9 cellular contexts compared by ENCODE assay signal in the genomic region with DNA sequence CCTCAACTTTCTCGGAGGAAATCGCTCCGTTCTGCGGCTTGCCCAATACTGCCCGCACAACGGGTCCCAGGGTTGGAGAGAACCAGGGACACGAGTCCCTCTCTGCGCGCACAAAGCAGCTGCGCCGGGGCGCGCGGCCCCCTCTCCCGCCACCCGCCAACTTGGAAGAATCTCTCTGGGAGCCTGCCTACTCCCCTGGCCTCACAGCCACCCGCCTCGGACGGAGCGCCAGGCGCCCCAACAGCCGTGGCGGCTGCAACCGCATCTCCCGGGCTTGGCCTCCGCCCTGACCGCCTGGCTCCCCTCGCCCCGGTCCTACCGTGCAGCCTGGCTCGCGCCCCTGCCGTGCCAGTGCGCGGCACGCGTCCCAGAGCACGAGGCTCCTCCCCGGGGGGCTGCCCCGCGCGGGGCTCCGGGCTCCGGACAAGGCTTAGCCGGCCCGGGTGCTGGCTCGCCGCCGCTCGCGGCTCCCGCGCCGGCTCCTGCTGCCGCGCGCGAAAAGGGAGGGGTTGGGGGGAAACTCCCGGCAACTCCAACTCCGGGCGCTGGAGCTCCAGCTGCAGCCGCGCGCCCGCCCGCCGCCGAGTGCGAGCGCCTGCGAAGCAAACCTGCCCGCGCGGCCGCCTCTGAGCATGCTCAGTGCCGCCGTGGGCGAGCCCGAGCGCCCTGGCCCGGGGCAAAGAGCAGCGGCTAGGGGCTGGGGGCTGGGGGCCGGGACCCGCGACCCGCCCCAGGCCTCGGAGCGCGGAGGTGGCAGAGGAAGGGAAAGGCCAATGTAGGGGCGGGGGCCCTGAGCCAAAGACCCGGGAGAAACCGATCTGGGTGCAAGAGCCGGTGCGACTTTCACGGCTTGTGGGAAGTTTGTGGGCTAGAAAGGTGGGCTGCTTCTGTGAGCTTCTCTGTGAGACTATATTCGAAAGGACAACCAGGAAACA. TPM values are rescaled to one million over a fixed set of nuclear protein-coding genes. Genes with fewer than 3 reads are reported as not detected.
DNase-seq lines count a peak whose midpoint lies in the region; ATAC-seq, FAIRE-seq and TF ChIP-seq lines count a peak whose summit lies in the region.
"Had no signal": no experiment of that assay in that cellular context is flagged by ENCODE, and none has a peak within 500 bp of the region (broad histone marks: within the 10 kb centered on the region; RNA-seq: fewer than 3 reads in every experiment).

STXBP6 (minus strand) TSS at position 589 of the 935 bp plus-strand sequence. CDS start 75,329 bp downstream, outside the sequence.

- H3K36me3 Mint-ChIP-seq in activated T-cell treated with anti-CD3 and anti-CD28 coated beads, Interleukin-2, amount 50 U/mL, for 24 hours (ENCODE audit: low read depth), result no peaks in the 10 kb centered on the region
- no peaks in the 10 kb centered on the region for H3K36me3 Mint-ChIP-seq in stimulated activated naive B cell treated with anti-CD40 and anti-IgM and Interleukin-4, amounts not matched to agents 10 μg/mL and 1 μg/mL and 100 μg/mL, for 72 hours

- H3K4me2 ChIP-seq in HepG2 (ENCODE audit: low read depth, low read length), result peak within 1 kb of the TSS; percentile 84

- CTCF ChIA-PET in HepG2 (lab: Yijun Ruan, JAX; ENCODE audit: low intra/inter-chr PET ratio, low total read pairs), result interaction anchor here (1.6 kb wide), 1 partner anchor 244 kb away, joined by 7 read pairs; no protein-coding TSS in a partner anchor

- H3K4me1 ChIP-seq in ectodermal cell (ENCODE audit: control insufficient read depth, insufficient read depth, low read length) (no peaks in the 10 kb centered on the region), HepG2 (ENCODE audit: insufficient read depth, low read length) (peaks cover 41% of the 10 kb centered on the region)

- peaks cover 60% of the 10 kb centered on the region for H3K27me3 Mint-ChIP-seq in activated T-cell treated with anti-CD3 and anti-CD28 coated beads, Interleukin-2, amount 50 U/mL, for 24 hours
- H3K27me3 Mint-ChIP-seq in stimulated activated naive B cell treated with anti-CD40 and anti-IgM and Interleukin-4, amounts not matched to agents 10 μg/mL and 1 μg/mL and 100 μg/mL, for 72 hours, result peaks cover 35 to 40% of the 10 kb centered on the region in 2 donors

- FAIRE-seq in HepG2 (lab: Jason Lieb, UNC), result no peak

- TF ChIP-seq EP300 in HepG2 (IDR thresholded peaks at IDR 0.05; ENCODE audit: low read depth in 2 of 2, low read length in 2 of 2) (no peak), HepG2 (CRISPR knock-in tag; IDR thresholded peaks at IDR 0.05; ENCODE audit: borderline replicate concordance) (0 out of 2 replicates have a peak, but pooled peaks have one; percentile 16)

- peak within 1 kb of the TSS; percentile 55 for H3K4me3 Mint-ChIP-seq in activated T-cell treated with anti-CD3 and anti-CD28 coated beads, Interleukin-2, amount 50 U/mL, for 24 hours
- peak within 1 kb of the TSS; percentile 57 to 60 for H3K4me3 Mint-ChIP-seq in stimulated activated naive B cell treated with anti-CD40 and anti-IgM and Interleukin-4, amounts not matched to agents 10 μg/mL and 1 μg/mL and 100 μg/mL, for 72 hours

- intact Hi-C loops in HepG2 (cut with micrococcal nuclease; ENCODE audit: unreplicated experiment), result loop anchor here (1.0 to 2.0 kb wide), 3 partner anchors 67 to 211 kb away; no protein-coding TSS in a partner anchor

- H3K79me2 ChIP-seq in HepG2 (ENCODE audit: insufficient read depth, low read length), result no peaks in the 10 kb centered on the region

- H3K36me3 ChIP-seq in ectodermal cell (ENCODE audit: control insufficient read depth, insufficient read depth, low read length) (no peaks in the 10 kb centered on the region), HepG2 (replicated peaks in 1 of 2; ENCODE audit: control insufficient read depth in 1 of 2, insufficient read depth in 2 of 2, low read length in 2 of 2) (no peaks in the 10 kb centered on the region)

- in situ Hi-C loops in SK-MEL-5 (cut with HindIII; ENCODE audit: low pct_unique_long_range_greater_than_20kb, low sequenced_read_pairs) (no loop called here), HepG2 (cut with HindIII; ENCODE audit: extremely low pct_ligation_motif_present, low pct_unique_long_range_greater_than_20kb) (no loop called here)

- 0 out of 2 replicates have a peak, but pooled peaks have one; percentile 68 for TF ChIP-seq RAD21 in HepG2 (CRISPR knock-in tag; IDR thresholded peaks at IDR 0.05)

- peaks cover 46% of the 10 kb centered on the region for H3K27me3 ChIP-seq in HL-60 (ENCODE audit: insufficient read depth, poor library complexity, severe bottlenecking)
- H3K27me3 ChIP-seq in ectodermal cell (ENCODE audit: control insufficient read depth, insufficient read depth, low read length, poor library complexity, severe bottlenecking), result peaks cover 58% of the 10 kb centered on the region
- H3K27me3 ChIP-seq in HepG2 (ENCODE audit: control insufficient read depth in 1 of 2, insufficient read depth in 2 of 2, low read length in 2 of 2), result peaks cover 0 to 25% of the 10 kb centered on the region in 2 experiments; a peak in 3 of 5 replicates

- no peak within 1 kb of the TSS for H3K27ac Mint-ChIP-seq in activated T-cell treated with anti-CD3 and anti-CD28 coated beads, Interleukin-2, amount 50 U/mL, for 24 hours
- peak within 1 kb of the TSS; percentile 14 for H3K27ac Mint-ChIP-seq in stimulated activated naive B cell treated with anti-CD40 and anti-IgM and Interleukin-4, amounts not matched to agents 10 μg/mL and 1 μg/mL and 100 μg/mL, for 72 hours

- TF ChIP-seq CTCF in HL-60 (IDR thresholded peaks at IDR 0.05; ENCODE audit: insufficient read depth, low read length) (no peak), HepG2 (CRISPR knock-in tag; IDR thresholded peaks at IDR 0.05) (peak; percentile 6; the same call in 1 of the 2 replicates)

- no peaks in the 10 kb centered on the region for H3K9me3 Mint-ChIP-seq in activated T-cell treated with anti-CD3 and anti-CD28 coated beads, Interleukin-2, amount 50 U/mL, for 24 hours
- no peaks in the 10 kb centered on the region for H3K9me3 Mint-ChIP-seq in stimulated activated naive B cell treated with anti-CD40 and anti-IgM and Interleukin-4, amounts not matched to agents 10 μg/mL and 1 μg/mL and 100 μg/mL, for 72 hours

- peak within 1 kb of the TSS; percentile 56 for H3K9ac ChIP-seq in HepG2 (ENCODE audit: insufficient read depth, low read depth, low read length)

- WGBS in ectodermal cell, 2 experiments, result 0 to 1% methylated on average over 96 of the region's 96 CpGs
- 4% methylated on average over 39 of the region's 96 CpGs for WGBS in HepG2 (ENCODE audit: low lambda C conversion rate)

- peaks cover 7% of the 10 kb centered on the region for H3K4me1 Mint-ChIP-seq in activated T-cell treated with anti-CD3 and anti-CD28 coated beads, Interleukin-2, amount 50 U/mL, for 24 hours (ENCODE audit: low read depth)
- H3K4me1 Mint-ChIP-seq in stimulated activated naive B cell treated with anti-CD40 and anti-IgM and Interleukin-4, amounts not matched to agents 10 μg/mL and 1 μg/mL and 100 μg/mL, for 72 hours, result peaks cover 8 to 11% of the 10 kb centered on the region in 2 donors

- no peak within 1 kb of the TSS for H3K27ac ChIP-seq in HL-60 (replicated peaks)
- H3K27ac ChIP-seq in ectodermal cell (ENCODE audit: insufficient read depth, low read depth, low read length, poor library complexity, severe bottlenecking), result no peak within 1 kb of the TSS
- no peak within 1 kb of the TSS for H3K27ac ChIP-seq in HepG2 (ENCODE audit: extremely low read length, insufficient read depth, low read length)

- no peaks in the 10 kb centered on the region for H4K20me1 ChIP-seq in HepG2 (ENCODE audit: insufficient read depth, low read length)

- peak in 1 of 2 experiments; percentile 58; a peak in 1 of 4 replicates for TF ChIP-seq POLR2A in HepG2 (IDR thresholded peaks at IDR 0.05; ENCODE audit: insufficient read depth in 1 of 2, low read depth in 2 of 2, low read length in 2 of 2)

- no peaks in the 10 kb centered on the region for H3K9me3 ChIP-seq in ectodermal cell (ENCODE audit: control insufficient read depth, low read length)
- no peaks in the 10 kb centered on the region for H3K9me3 ChIP-seq in HepG2 (ENCODE audit: low read length)

- H3K4me3 ChIP-seq in HL-60 (replicated peaks; ENCODE audit: insufficient read depth, low read length) (peak within 1 kb of the TSS; percentile 45), ectodermal cell (ENCODE audit: insufficient read depth, low read depth, low read length) (peak within 1 kb of the TSS; percentile 63), HepG2 (replicated peaks in 1 of 3; ENCODE audit: insufficient read depth in 1 of 3, low read depth in 2 of 3, low read length in 3 of 3) (peak within 1 kb of the TSS; percentile 65 to 82 (median 73))

- DNase-seq in activated T-cell treated with anti-CD3 and anti-CD28 coated beads, Interleukin-2, amount 50 U/mL, for 24 hours, result peak; percentile 38
- DNase-seq in activated T-cell treated with anti-CD3 and anti-CD28 coated beads for 4 hours, result no peak
- peak; percentile 10 to 12 for DNase-seq in HL-60 (ENCODE audit: low read depth in 1 of 2, low spot score in 1 of 2)
- peak; percentile 62 for DNase-seq in SK-MEL-5 (ENCODE audit: low read depth, low spot score)
- DNase-seq in HepG2 (ENCODE audit: low spot score), result peak; percentile 65
- DNase-seq in stimulated activated naive B cell treated with anti-CD40 and anti-IgM and Interleukin-4, amounts not matched to agents 10 μg/mL and 1 μg/mL and 100 μg/mL, for 72 hours, result peak; percentile 15
- no peak for DNase-seq in activated CD4-positive, CD25-positive, alpha-beta regulatory T cell (lab: John Stamatoyannopoulos, UW)

- BruUV-seq in HepG2 (replicated peaks; lab: Mats Ljungman, UMichigan), result no TSS peak

- POLR2A ChIA-PET in HepG2 (lab: Yijun Ruan, JAX), result interaction anchor here (0.7 to 1.3 kb wide), 10 partner anchors 9 to 258 kb away, joined by 3 to 10 read pairs (median 3); no protein-coding TSS in a partner anchor

- H2AFZ ChIP-seq in HepG2 (ENCODE audit: low read length), result peak within 1 kb of the TSS; percentile 33

- ATAC-seq in HepG2, result peak; percentile 97
- ATAC-seq in stimulated activated naive B cell treated with anti-CD40 and anti-IgM and Interleukin-4, amounts not matched to agents 10 μg/mL and 1 μg/mL and 100 μg/mL, for 72 hours (replicated peaks), result peak; percentile 42 to 57

RNA-seq across cellular contexts. Expression of gene STXBP6, which starts in this region (rescaled TPM):
- 34.3 and 37.4 TPM in 2 replicates for total RNA-seq in SK-MEL-5 (2014; rRNA removed; shearing (Covaris generic))
- 17.2 and 21.7 TPM in 2 replicates for polyA plus RNA-seq in SK-MEL-5 (2015; cell fraction: cytosol; rRNA removed)
- 9.7 and 11.4 TPM in 2 replicates for polyA plus RNA-seq in SK-MEL-5 (2015; cell fraction: nucleus; rRNA removed)
- polyA plus RNA-seq in ectodermal cell (2013, experiment 1 of 4), result 12.2 TPM
- polyA plus RNA-seq in ectodermal cell (2013, experiment 2 of 4), result 10.7 TPM
- 6.8 TPM for polyA plus RNA-seq in ectodermal cell (2013, experiment 3 of 4)
- polyA plus RNA-seq in ectodermal cell (2013, experiment 4 of 4), result 7.8 TPM
- 35.3 and 43.2 TPM in 2 replicates for total RNA-seq in HepG2 (2016; rRNA removed; fragmentation: Illumina TruSeq; extraction: Trizol)
- total RNA-seq in HepG2 (2016; cell fraction: cytosol; rRNA removed; fragmentation: Illumina TruSeq; extraction: Trizol; ENCODE audit: low read depth), result 21.2 TPM in 2 replicates
- 31.7 and 46.6 TPM in 2 replicates for total RNA-seq in HepG2 (2016; cell fraction: insoluble cytoplasmic fraction; rRNA removed; fragmentation: Illumina TruSeq; extraction: Trizol)
- total RNA-seq in HepG2 (2016; cell fraction: membrane; rRNA removed; fragmentation: Illumina TruSeq; extraction: Trizol), result 28.9 and 30.6 TPM in 2 replicates
- 26.2 and 27.2 TPM in 2 replicates for total RNA-seq in HepG2 (2016; cell fraction: nucleus; rRNA removed; fragmentation: Illumina TruSeq; extraction: Trizol)
- polyA plus RNA-seq in HepG2 (2011; rRNA removed), result 32.3 and 42.8 TPM in 2 replicates
- polyA plus RNA-seq in HepG2 (2011; cell fraction: cytosol; rRNA removed), result 26.8 and 33.4 TPM in 2 replicates
- polyA plus RNA-seq in HepG2 (2011; cell fraction: nucleus; rRNA removed), result 10.0 and 11.5 TPM in 2 replicates
- polyA plus RNA-seq in HepG2 (2012), result 25.5 and 27.7 TPM in 2 replicates
- polyA plus RNA-seq in HepG2 (2016; cell fraction: cytosol; fragmentation: Illumina TruSeq; extraction: Trizol; ENCODE audit: low read depth), result 19.0 and 23.1 TPM in 2 replicates
- polyA plus RNA-seq in HepG2 (2016; cell fraction: insoluble cytoplasmic fraction; fragmentation: Illumina TruSeq; extraction: Trizol; ENCODE audit: low read depth), result 51.3 and 53.4 TPM in 2 replicates
- polyA plus RNA-seq in HepG2 (2016; cell fraction: membrane; fragmentation: Illumina TruSeq; extraction: Trizol; ENCODE audit: low read depth), result 25.8 and 28.4 TPM in 2 replicates
- polyA plus RNA-seq in HepG2 (2016; cell fraction: nucleus; fragmentation: Illumina TruSeq; extraction: Trizol; ENCODE audit: insufficient read depth, low read depth), result 24.0 and 27.2 TPM in 2 replicates
- polyA minus RNA-seq in HepG2 (2011; rRNA and poly(A)+ RNA removed; ENCODE audit: low replicate concordance), result 3.0 and 26.4 TPM in 2 replicates
- polyA minus RNA-seq in HepG2 (2011; cell fraction: cytosol; rRNA and poly(A)+ RNA removed), result 19.6 and 20.8 TPM in 2 replicates
- polyA minus RNA-seq in HepG2 (2011; cell fraction: nucleus; rRNA and poly(A)+ RNA removed), result 53.4 and 53.6 TPM in 2 replicates
- total RNA-seq: pulmonary artery endothelial cell had no signal

Comparison
In these comparisons a context has a peak if more than half of its experiments do, and no peak if none do; other contexts are left out.
1. DNase-seq: peak in activated T-cell treated with anti-CD3 and anti-CD28 coated beads, Interleukin-2, amount 50 U/mL, for 24 hours (single experiment), HL-60 (2 of 2), SK-MEL-5 (single experiment), HepG2 (single experiment) and stimulated activated naive B cell treated with anti-CD40 and anti-IgM and Interleukin-4, amounts not matched to agents 10 μg/mL and 1 μg/mL and 100 μg/mL, for 72 hours (single experiment); none in activated T-cell treated with anti-CD3 and anti-CD28 coated beads for 4 hours (single experiment) and activated CD4-positive, CD25-positive, alpha-beta regulatory T cell (0 of 4).
2. Peak in every context shown above with its lines, with median percentiles within 50 percentile points of each other: H3K4me3 ChIP-seq.